1 cellular context compared by ENCODE assay signal in the genomic region with DNA sequence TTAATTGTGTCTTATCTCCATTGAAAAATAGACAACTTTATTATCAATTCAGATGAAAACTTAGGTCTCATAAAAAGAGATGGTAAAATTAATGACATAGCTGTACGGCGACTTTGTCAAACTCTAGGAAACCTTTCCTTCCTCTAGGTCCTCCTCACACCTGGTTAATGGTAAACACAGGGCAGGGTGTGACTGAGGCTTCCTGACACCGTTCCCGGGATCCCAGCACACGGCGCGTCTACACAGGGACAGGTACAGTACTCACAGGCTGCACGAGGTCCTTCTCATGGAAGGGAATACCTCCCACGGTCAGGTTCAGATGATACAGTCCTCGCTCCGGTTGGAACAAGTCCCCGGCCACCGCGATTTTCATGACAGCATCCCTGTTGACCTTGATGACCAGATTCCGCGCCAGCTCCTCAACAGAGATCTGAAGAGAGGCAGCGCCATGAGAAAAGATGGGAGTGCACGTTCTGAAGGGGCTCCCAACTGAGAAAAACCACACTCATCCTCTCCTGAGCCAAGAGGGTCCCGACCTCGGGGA.
TF ChIP-seq lines count a peak whose summit lies in the region.

No MANE protein-coding gene starts in this region.

TF ChIP-seq in GM23338, 12 proteins besides CTCF, POLR2A, EP300 and RAD21 (continued from another document):
- no peak for TF ChIP-seq ZNF462 (CRISPR knock-in tag; IDR thresholded peaks at IDR 0.05)
